Comparison of ENCODE assay signal across 8 cellular contexts in genomic region chr11:47979378-47980092, GRCh38. TPM values are rescaled to one million over a fixed set of nuclear protein-coding genes. Genes with fewer than 3 reads are reported as not detected.
DNase-seq lines count a peak whose midpoint lies in the region; ATAC-seq, FAIRE-seq and TF ChIP-seq lines count a peak whose summit lies in the region.

No MANE protein-coding gene starts in this region.

- intact Hi-C loops in endothelial cell of umbilical vein (cut with micrococcal nuclease) (loop anchor here (2.0 to 5.0 kb wide), 3 partner anchors 45 to 212 kb away; partner anchors contain the start of gene FNBP4), natural killer cell (cut with micrococcal nuclease) (loop anchor here (5.0 kb wide), 2 partner anchors 38 to 78 kb away; no protein-coding TSS in a partner anchor)

- no peaks in the 10 kb centered on the region for H3K9me1 ChIP-seq in endothelial cell of umbilical vein (replicated peaks; ENCODE audit: control insufficient read depth, extremely low read depth, insufficient read depth, low read length)

- peak overlapping the region; percentile 56 for H3K4me2 ChIP-seq in endothelial cell of umbilical vein (ENCODE audit: insufficient read depth, low read length)

- H3K27me3 Mint-ChIP-seq in natural killer cell (ENCODE audit: low read depth in 2 of 2), result no peaks in the 10 kb centered on the region

- peak overlapping the region; percentile 97 for H2AFZ ChIP-seq in endothelial cell of umbilical vein (ENCODE audit: low read depth, low read length)

- no peak overlapping the region for H3K27ac ChIP-seq in endothelial cell of umbilical vein (ENCODE audit: insufficient read depth, low read depth, low read length)

- H3K9ac ChIP-seq in ES-I3 (ENCODE audit: low read depth, low read length), result peak overlapping the region; percentile 68
- peak overlapping the region; percentile 13 for H3K9ac ChIP-seq in endothelial cell of umbilical vein (replicated peaks; ENCODE audit: extremely low read depth, insufficient read depth, low read length)

- TF ChIP-seq POLR2A in endothelial cell of umbilical vein (IDR thresholded peaks at IDR 0.05; ENCODE audit: low read depth, low read length), result no peak

- no peaks in the 10 kb centered on the region for H3K9me3 Mint-ChIP-seq in natural killer cell

- POLR2A ChIA-PET in endothelial cell of umbilical vein (lab: Charles Lee), result interaction anchor here (0.6 kb wide), 2 partner anchors 39 to 190 kb away, joined by 4 read pairs; no protein-coding TSS in a partner anchor

- ATAC-seq in natural killer cell, result no peak
- no peak for ATAC-seq in HG02759 (IDR thresholded peaks at IDR 0.05; ENCODE audit: unreplicated experiment)

- H3K27ac Mint-ChIP-seq in natural killer cell, result peak overlapping the region; percentile 68 to 75

- peaks cover 38 to 42% of the 10 kb centered on the region in 2 donors for H3K4me1 Mint-ChIP-seq in natural killer cell

- H3K9me3 ChIP-seq in ES-I3 (ENCODE audit: control insufficient read depth, insufficient read depth, low read length), result no peaks in the 10 kb centered on the region
- H3K9me3 ChIP-seq in endothelial cell of umbilical vein (replicated peaks; ENCODE audit: control insufficient read depth, insufficient read depth, low read length), result no peaks in the 10 kb centered on the region

- H3K36me3 Mint-ChIP-seq in natural killer cell, result no peaks in the 10 kb centered on the region

- no peaks in the 10 kb centered on the region for H3K27me3 ChIP-seq in endothelial cell of umbilical vein (ENCODE audit: control insufficient read depth in 2 of 2, insufficient read depth in 2 of 2, low read length in 2 of 2)

- FAIRE-seq in endothelial cell of umbilical vein (lab: Jason Lieb, UNC), result peak; percentile 24

- H3K79me2 ChIP-seq in endothelial cell of umbilical vein (ENCODE audit: control insufficient read depth, insufficient read depth, low read length), result peaks cover 4% of the 10 kb centered on the region

- H4K20me1 ChIP-seq in endothelial cell of umbilical vein (replicated peaks; ENCODE audit: control insufficient read depth, extremely low read depth, insufficient read depth, low read length), result no peaks in the 10 kb centered on the region

- no TSS peak for BruUV-seq in endothelial cell of umbilical vein (replicated peaks; lab: Mats Ljungman, UMichigan)

- TF ChIP-seq CTCF in endothelial cell of umbilical vein (IDR thresholded peaks at IDR 0.05; ENCODE audit: extremely low read depth in 1 of 2, insufficient read depth in 1 of 2, low read depth in 1 of 2, low read length in 2 of 2) (no peak), natural killer cell (IDR thresholded peaks at IDR 0.05) (no peak)

- peak overlapping the region in 1 of 3 experiments; percentile 81 for H3K4me3 ChIP-seq in endothelial cell of umbilical vein (replicated peaks in 1 of 3; ENCODE audit: insufficient read depth in 1 of 3, low read depth in 1 of 3, low read length in 3 of 3)

- dilution Hi-C loops in endothelial cell of umbilical vein (cut with MboI; ENCODE audit: extremely low pct_ligation_motif_present, low sequenced_read_pairs), result no loop called here

- H3K4me3 Mint-ChIP-seq in natural killer cell, result peak overlapping the region; percentile 74

- H3K36me3 ChIP-seq in ES-I3 (ENCODE audit: insufficient read depth, low read length), result no peaks in the 10 kb centered on the region
- no peaks in the 10 kb centered on the region for H3K36me3 ChIP-seq in endothelial cell of umbilical vein (ENCODE audit: control insufficient read depth in 2 of 2, extremely low read depth in 1 of 2, insufficient read depth in 2 of 2, low read length in 2 of 2)

- H3K4me1 ChIP-seq in ES-I3 (ENCODE audit: insufficient read depth, low read length) (peaks cover 10% of the 10 kb centered on the region), endothelial cell of umbilical vein (ENCODE audit: control insufficient read depth, extremely low read depth, insufficient read depth, low read length) (peaks cover 15% of the 10 kb centered on the region)

- CTCF ChIA-PET in endothelial cell of umbilical vein (lab: Charles Lee), result interaction anchor here (0.7 to 1.9 kb wide), 5 partner anchors 44 to 130 kb away, joined by 3 to 6 read pairs (median 4); no protein-coding TSS in a partner anchor

- DNase-seq in NCI-H446 treated with DMSO at 0.1 percent for 48 hours (lab: John Stamatoyannopoulos, UW), result peak; percentile 47
- DNase-seq in endothelial cell of umbilical vein (ENCODE audit: low read depth, low spot score), result peak; percentile 12
- DNase-seq in natural killer cell, result no peak
- DNase-seq in activated effector memory CD4-positive, alpha-beta T cell treated with anti-CD3 and anti-CD28 coated beads, Interleukin-2, amount 50 U/mL, for 16 hours, result no peak
- no peak for DNase-seq in MV-4-11 (lab: John Stamatoyannopoulos, UW)
- no peak for DNase-seq in A172 (ENCODE audit: low spot score)

TF ChIP-seq in endothelial cell of umbilical vein, 7 proteins besides CTCF, POLR2A, EP300 and RAD21:
- TF ChIP-seq MYC (IDR thresholded peaks at IDR 0.05; ENCODE audit: low read depth, low read length) (no peak), EZH2 (IDR thresholded peaks at IDR 0.05; ENCODE audit: borderline replicate concordance, low read depth, low read length, severe bottlenecking) (no peak), JUN (IDR thresholded peaks at IDR 0.05; ENCODE audit: borderline replicate concordance, insufficient read depth, insufficient read length, low read depth) (no peak), POLR2AphosphoS5 (IDR thresholded peaks at IDR 0.05; ENCODE audit: insufficient read depth, low read depth, low read length) (no peak), GATA2 (IDR thresholded peaks at IDR 0.05; ENCODE audit: insufficient read depth, insufficient read length, low read depth, low read length) (no peak), MAX (IDR thresholded peaks at IDR 0.05; ENCODE audit: insufficient read depth, insufficient read length) (no peak), FOS (IDR thresholded peaks at IDR 0.05; ENCODE audit: borderline replicate concordance, insufficient read depth, low read length) (no peak)

RNA-seq across cellular contexts. Expression of gene PTPRJ, which starts 0.8 kb away (rescaled TPM):
- total RNA-seq in endothelial cell of umbilical vein (7.7 and 8.8 TPM in 2 replicates), natural killer cell (100 to 1,000 TPM; 110 to 127 (median 111) TPM)
- polyA plus RNA-seq in endothelial cell of umbilical vein, result 2.3 and 3.1 TPM in 2 replicates
- polyA plus RNA-seq in endothelial cell of umbilical vein (2011; cell fraction: cytosol; rRNA removed), result 3.2 and 3.4 TPM in 2 replicates
- polyA plus RNA-seq in endothelial cell of umbilical vein (2011; cell fraction: nucleus; rRNA removed), result 5.8 and 6.2 TPM in 2 replicates
- 8.9 and 9.5 TPM in 2 replicates for polyA plus RNA-seq in endothelial cell of umbilical vein (2012)
- 7.1 and 10.1 TPM in 2 replicates for polyA minus RNA-seq in endothelial cell of umbilical vein
- polyA minus RNA-seq in endothelial cell of umbilical vein (2011; cell fraction: cytosol; rRNA and poly(A)+ RNA removed), result 14.0 TPM
- polyA minus RNA-seq in endothelial cell of umbilical vein (2011; cell fraction: nucleus; rRNA and poly(A)+ RNA removed), result 5.7 and 6.3 TPM in 2 replicates
- total RNA-seq in A172 (2014; rRNA removed; shearing (Covaris generic)), result 15.2 and 15.8 TPM in 2 replicates

Comparison
In these comparisons a context has a peak if more than half of its experiments do, and no peak if none do; other contexts are left out.
1. DNase-seq: peak in NCI-H446 treated with DMSO at 0.1 percent for 48 hours (single experiment) and endothelial cell of umbilical vein (single experiment); none in natural killer cell (single experiment), activated effector memory CD4-positive, alpha-beta T cell treated with anti-CD3 and anti-CD28 coated beads, Interleukin-2, amount 50 U/mL, for 16 hours (single experiment), MV-4-11 (single experiment) and A172 (single experiment).